In genomic region chr2:159131882-159132281, GRCh38 we compare ENCODE assay signal across 11 cellular contexts.
DNase-seq lines count a peak whose midpoint lies in the region; ATAC-seq and TF ChIP-seq lines count a peak whose summit lies in the region.
"Had no signal": no experiment of that assay in that cellular context is flagged by ENCODE, and none has a peak within 500 bp of the region (broad histone marks: within the 10 kb centered on the region; RNA-seq: fewer than 3 reads in every experiment).

No MANE protein-coding gene starts in this region.

- H3K27me3 ChIP-seq in MG63 (no peaks in the 10 kb centered on the region), muscle layer of colon (ENCODE audit: control insufficient read depth in 1 of 2, insufficient read depth in 2 of 2, low read length in 2 of 2) (no peaks in the 10 kb centered on the region)

- no peaks in the 10 kb centered on the region for H3K9me3 ChIP-seq in MG63
- no peaks in the 10 kb centered on the region for H3K9me3 ChIP-seq in muscle layer of colon (ENCODE audit: low read length)

- DNase-seq in ACHN (peak; percentile 73), MG63 (peak; percentile 73), epithelial cell of esophagus (ENCODE audit: low read depth) (peak; percentile 86), GM19240 (ENCODE audit: insufficient read length, low spot score) (no peak), HEK293T (ENCODE audit: extremely low spot score) (no peak)
- no peak for DNase-seq in activated CD4-positive, alpha-beta T cell treated with anti-CD3 and anti-CD28 coated beads, Interleukin-2, amount 50 U/mL, for 48 hours
- DNase-seq: CD4-positive, CD25-positive, alpha-beta regulatory T cell; effector memory CD4-positive, alpha-beta T cell; NCI-H2227 treated with DMSO at 0.1 percent for 48 hours had no signal

- POLR2A ChIA-PET in HEK293T (lab: Yijun Ruan, JAX) = no interaction called here

- in situ Hi-C loops in ACHN (cut with HindIII; ENCODE audit: low pct_ligation_motif_present, low pct_unique_long_range_greater_than_20kb, low sequenced_read_pairs) = no loop called here

- H3K27ac ChIP-seq in muscle layer of colon (ENCODE audit: low read depth, low read length) = peak overlapping the region; percentile 10

- CTCF ChIA-PET in HEK293T (lab: Yijun Ruan, JAX) = no interaction called here

- ATAC-seq in HG03469 (IDR thresholded peaks at IDR 0.05; ENCODE audit: unreplicated experiment) = no peak

- H3K4me3 ChIP-seq in MG63 (no peak overlapping the region), epithelial cell of esophagus (ENCODE audit: low read length) (no peak overlapping the region), muscle layer of colon (ENCODE audit: low read depth in 1 of 2, low read length in 2 of 2) (no peak overlapping the region)

- no peak overlapping the region for H3K9ac ChIP-seq in muscle layer of colon (ENCODE audit: low read length)

- TF ChIP-seq CTCF in epithelial cell of esophagus (IDR thresholded peaks at IDR 0.05; ENCODE audit: insufficient read depth, low read depth, low read length, missing control alignments) = no peak

- H3K4me1 ChIP-seq in muscle layer of colon (ENCODE audit: insufficient read depth, low read length) = peaks cover 48% of the 10 kb centered on the region

- H3K36me3 ChIP-seq in MG63 (no peaks in the 10 kb centered on the region; the same call in 1 of the 2 replicates), muscle layer of colon (ENCODE audit: insufficient read depth, low read length) (peaks cover under 1% of the 10 kb centered on the region)

TF ChIP-seq in HEK293T, 16 proteins besides CTCF, POLR2A, EP300 and RAD21:
- TF ChIP-seq NFRKB (IDR thresholded peaks at IDR 0.05) (no peak), SUZ12 (IDR thresholded peaks at IDR 0.05) (no peak), BHLHE40 (IDR thresholded peaks at IDR 0.05; ENCODE audit: borderline replicate concordance) (no peak), FOXM1 (IDR thresholded peaks at IDR 0.05; ENCODE audit: borderline replicate concordance) (no peak), HDGF (IDR thresholded peaks at IDR 0.05; ENCODE audit: borderline replicate concordance) (no peak), FOXK2 (IDR thresholded peaks at IDR 0.05) (no peak), CTBP1 (IDR thresholded peaks at IDR 0.05; ENCODE audit: borderline replicate concordance) (no peak)
- TF ChIP-seq, protein P1, sequence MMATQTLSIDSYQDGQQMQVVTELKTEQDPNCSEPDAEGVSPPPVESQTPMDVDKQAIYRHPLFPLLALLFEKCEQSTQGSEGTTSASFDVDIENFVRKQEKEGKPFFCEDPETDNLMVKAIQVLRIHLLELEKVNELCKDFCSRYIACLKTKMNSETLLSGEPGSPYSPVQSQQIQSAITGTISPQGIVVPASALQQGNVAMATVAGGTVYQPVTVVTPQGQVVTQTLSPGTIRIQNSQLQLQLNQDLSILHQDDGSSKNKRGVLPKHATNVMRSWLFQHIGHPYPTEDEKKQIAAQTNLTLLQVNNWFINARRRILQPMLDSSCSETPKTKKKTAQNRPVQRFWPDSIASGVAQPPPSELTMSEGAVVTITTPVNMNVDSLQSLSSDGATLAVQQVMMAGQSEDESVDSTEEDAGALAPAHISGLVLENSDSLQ (IDR thresholded peaks at IDR 0.05) = no peak

Comparison
In these comparisons a context has a peak if more than half of its experiments do, and no peak if none do; other contexts are left out.
1. DNase-seq: peak in ACHN (single experiment), MG63 (single experiment) and epithelial cell of esophagus (single experiment); none in activated CD4-positive, alpha-beta T cell treated with anti-CD3 and anti-CD28 coated beads, Interleukin-2, amount 50 U/mL, for 48 hours (0 of 2), GM19240 (single experiment) and HEK293T (single experiment).